ENCODE assay signal across 8 cellular contexts in genomic region chr6:123655520-123656306, GRCh38. TPM values are rescaled to one million over a fixed set of nuclear protein-coding genes. Genes with fewer than 3 reads are reported as not detected.
A peak's percentile ranks its signal among the peaks of the same experiment; 100 is the strongest.
DNase-seq lines count a peak whose midpoint lies in the region; ATAC-seq and TF ChIP-seq lines count a peak whose summit lies in the region.

No MANE protein-coding gene starts in this region.

- no TSS peak for BruUV-seq in OCI-LY7 (replicated peaks; lab: Mats Ljungman, UMichigan)

- H3K36me3 Mint-ChIP-seq in CD8-positive, alpha-beta memory T cell, result no peaks in the 10 kb centered on the region
- H3K36me3 Mint-ChIP-seq in progenitor cell of endocrine pancreas (ENCODE audit: insufficient read depth), result no peaks in the 10 kb centered on the region

- peaks cover 0 to 4% (median 0%) of the 10 kb centered on the region in 3 donors for H3K4me1 Mint-ChIP-seq in CD8-positive, alpha-beta memory T cell
- no peaks in the 10 kb centered on the region for H3K4me1 Mint-ChIP-seq in progenitor cell of endocrine pancreas (ENCODE audit: low read depth)

- H4K20me1 ChIP-seq in OCI-LY7 (ENCODE audit: insufficient read depth, low read length), result no peaks in the 10 kb centered on the region

- H3K4me3 Mint-ChIP-seq in CD8-positive, alpha-beta memory T cell, result peak overlapping the region in 4 of 7 donors; percentile 29 to 54 (median 42)
- H3K4me3 Mint-ChIP-seq in progenitor cell of endocrine pancreas (ENCODE audit: low read depth), result no peak overlapping the region

- intact Hi-C loops in dorsolateral prefrontal cortex (cut with DNase I) (no loop called here), OCI-LY7 (cut with micrococcal nuclease; ENCODE audit: unreplicated experiment) (no loop called here)

- no peaks in the 10 kb centered on the region for H3K27me3 Mint-ChIP-seq in CD8-positive, alpha-beta memory T cell
- no peaks in the 10 kb centered on the region for H3K27me3 Mint-ChIP-seq in progenitor cell of endocrine pancreas

- H3K4me3 ChIP-seq in CD8-positive, alpha-beta memory T cell (ENCODE audit: low read length), result no peak overlapping the region
- peak overlapping the region in 48 of 59 donors; percentile 4 to 52 (median 30) for H3K4me3 ChIP-seq in dorsolateral prefrontal cortex
- H3K4me3 ChIP-seq in HAP-1, result no peak overlapping the region
- no peak overlapping the region for H3K4me3 ChIP-seq in OCI-LY7 (ENCODE audit: low read depth, low read length, poor library complexity, severe bottlenecking)

- TF ChIP-seq CTCF in GM20000 (IDR thresholded peaks at IDR 0.05; ENCODE audit: extremely low read depth, missing control alignments), result no peak
- TF ChIP-seq CTCF in dorsolateral prefrontal cortex (IDR thresholded peaks at IDR 0.05 in 54 of 56, conservative IDR thresholded peaks at IDR 0.05 in 2 of 56; ENCODE audit: low read depth in 1 of 56, partially characterized antibody in 56 of 56), result no peak
- no peak for TF ChIP-seq CTCF in progenitor cell of endocrine pancreas (IDR thresholded peaks at IDR 0.05; ENCODE audit: unreplicated experiment)
- TF ChIP-seq CTCF in OCI-LY7 (conservative IDR thresholded peaks at IDR 0.05; ENCODE audit: low read length), result no peak

- in situ Hi-C loops in HAP-1 (cut with MboI; ENCODE audit: low sequenced_read_pairs), result no loop called here

- peak overlapping the region in 1 of 8 donors; percentile 22 for H3K27ac Mint-ChIP-seq in CD8-positive, alpha-beta memory T cell
- no peak overlapping the region for H3K27ac Mint-ChIP-seq in progenitor cell of endocrine pancreas

- H3K9me3 ChIP-seq in CD8-positive, alpha-beta memory T cell (ENCODE audit: low read length), result no peaks in the 10 kb centered on the region
- H3K9me3 ChIP-seq in HAP-1 (no peaks in the 10 kb centered on the region), OCI-LY7 (ENCODE audit: low read length) (no peaks in the 10 kb centered on the region)

- no peak overlapping the region for H3K4me2 ChIP-seq in OCI-LY7 (ENCODE audit: low read length)

- H3K4me1 ChIP-seq in CD8-positive, alpha-beta memory T cell (ENCODE audit: insufficient read depth, low read length), result no peaks in the 10 kb centered on the region
- H3K4me1 ChIP-seq in HAP-1 (no peaks in the 10 kb centered on the region), OCI-LY7 (ENCODE audit: insufficient read depth, low read length, poor library complexity, severe bottlenecking) (no peaks in the 10 kb centered on the region)

- H3K79me2 ChIP-seq in OCI-LY7 (ENCODE audit: insufficient read depth, low read depth, low read length), result no peaks in the 10 kb centered on the region

- no peaks in the 10 kb centered on the region for H3K27me3 ChIP-seq in CD8-positive, alpha-beta memory T cell (ENCODE audit: insufficient read depth, low read length, poor library complexity, severe bottlenecking)
- no peaks in the 10 kb centered on the region for H3K27me3 ChIP-seq in dorsolateral prefrontal cortex
- H3K27me3 ChIP-seq in HAP-1 (ENCODE audit: low read depth), result no peaks in the 10 kb centered on the region

- POLR2A ChIA-PET in CD8-positive, alpha-beta memory T cell (lab: Charles Lee), result no interaction called here
- POLR2A ChIA-PET in OCI-LY7 (lab: Charles Lee), result interaction anchor here (0.7 kb wide), 1 partner anchor 10 kb away, joined by 4 read pairs; no protein-coding TSS in a partner anchor

- no peak for DNase-seq in CD8-positive, alpha-beta memory T cell
- peak; percentile 5 for DNase-seq in GM20000 (ENCODE audit: low spot score)
- DNase-seq in dorsolateral prefrontal cortex, result no peak
- DNase-seq in HK-2 (ENCODE audit: unreplicated experiment), result no peak
- DNase-seq in HAP-1 (ENCODE audit: low spot score in 2 of 2), result no peak
- DNase-seq in progenitor cell of endocrine pancreas (ENCODE audit: low spot score, unreplicated experiment), result no peak
- no peak for DNase-seq in OCI-LY7 (ENCODE audit: low spot score)

- H3K36me3 ChIP-seq in CD8-positive, alpha-beta memory T cell (ENCODE audit: insufficient read depth, low read length), result no peaks in the 10 kb centered on the region
- H3K36me3 ChIP-seq in HAP-1 (replicated peaks) (no peaks in the 10 kb centered on the region), OCI-LY7 (ENCODE audit: insufficient read depth, low read length) (no peaks in the 10 kb centered on the region)

- H2AFZ ChIP-seq in OCI-LY7 (ENCODE audit: low read length), result no peak overlapping the region

- no peak overlapping the region for H3K27ac ChIP-seq in CD8-positive, alpha-beta memory T cell (ENCODE audit: low read depth, low read length)
- H3K27ac ChIP-seq in dorsolateral prefrontal cortex (no peak overlapping the region), OCI-LY7 (ENCODE audit: low read depth, low read length, poor library complexity, severe bottlenecking) (no peak overlapping the region)

- ATAC-seq in HG03558 (IDR thresholded peaks at IDR 0.05; ENCODE audit: extremely low read depth, unreplicated experiment), result peak; percentile 72

- CTCF ChIA-PET in CD8-positive, alpha-beta memory T cell (lab: Charles Lee), result no interaction called here
- CTCF ChIA-PET in OCI-LY7 (lab: Charles Lee; ENCODE audit: unreplicated experiment), result no interaction called here

- no peaks in the 10 kb centered on the region for H3K9me2 ChIP-seq in OCI-LY7 (ENCODE audit: insufficient read depth, low read length)

- H3K9me3 Mint-ChIP-seq in CD8-positive, alpha-beta memory T cell, result peaks cover 0 to 2% (median 0%) of the 10 kb centered on the region in 5 donors
- H3K9me3 Mint-ChIP-seq in progenitor cell of endocrine pancreas (ENCODE audit: low read depth), result peaks cover 3% of the 10 kb centered on the region

RNA-seq across cellular contexts. Expression of gene TRDN, which starts 19.0 kb away (rescaled TPM):
- total RNA-seq in CD8-positive, alpha-beta memory T cell, result not detected
- polyA plus RNA-seq in CD8-positive, alpha-beta memory T cell, result not detected
- total RNA-seq in dorsolateral prefrontal cortex (1 to 10 TPM in 56 of 120 experiments, under 1 TPM in 61, not detected in 3; 0.16 to 2.6 (median 0.97) TPM), progenitor cell of endocrine pancreas (0.11 and 0.12 TPM in 2 replicates), OCI-LY7 (2022) (not detected in 2 replicates)
- 0.10 TPM in 1 of 2 replicates, not detected in the other for total RNA-seq in OCI-LY7 (2014; rRNA removed; shearing (Covaris generic))

Comparison
In these comparisons a context has a peak if more than half of its experiments do, and no peak if none do; other contexts are left out.
1. H3K4me3 ChIP-seq: peak in dorsolateral prefrontal cortex (48 of 59); none in CD8-positive, alpha-beta memory T cell (single experiment), HAP-1 (single experiment) and OCI-LY7 (single experiment).